26 cellular contexts compared by ENCODE assay signal in genomic region chr14:23936084-23936829, GRCh38. TPM values are rescaled to one million over a fixed set of nuclear protein-coding genes. Genes with fewer than 3 reads are reported as not detected.
A peak's percentile ranks its signal among the peaks of the same experiment; 100 is the strongest.
DNase-seq lines count a peak whose midpoint lies in the region; ATAC-seq and TF ChIP-seq lines count a peak whose summit lies in the region.
"Had no signal": no experiment of that assay in that cellular context is flagged by ENCODE, and none has a peak within 500 bp of the region (broad histone marks: within the 10 kb centered on the region; RNA-seq: fewer than 3 reads in every experiment).

No MANE protein-coding gene starts in this region.

- peaks cover 0 to 13% (median 0%) of the 10 kb centered on the region in 3 donors for H3K36me3 ChIP-seq in Peyer's patch
- H3K36me3 ChIP-seq in duodenal mucosa (ENCODE audit: control insufficient read depth in 1 of 2, insufficient read depth in 2 of 2, low read length in 2 of 2): peaks cover 0 to 9% of the 10 kb centered on the region in 2 donors
- H3K36me3 ChIP-seq in liver (ENCODE audit: control insufficient read depth in 4 of 4, insufficient read depth in 3 of 4, low read depth in 1 of 4, low read length in 3 of 4): peaks cover 0 to 10% (median 6%) of the 10 kb centered on the region in 4 donors

- intact Hi-C loops in CD14-positive monocyte (cut with micrococcal nuclease): no loop called here

- H3K36me3 Mint-ChIP-seq in nephron (ENCODE audit: low read depth): peaks cover 16% of the 10 kb centered on the region
- H3K36me3 Mint-ChIP-seq in CD14-positive monocyte: peaks cover 17 to 20% of the 10 kb centered on the region in 2 donors

- H3K27ac ChIP-seq in Peyer's patch (peak overlapping the region in 2 of 4 donors; percentile 50 to 57), duodenal mucosa (ENCODE audit: low read depth, low read length) (peak overlapping the region; percentile 15), liver (ENCODE audit: low read depth in 1 of 2, low read length in 2 of 2) (peak overlapping the region; percentile 65 to 71)
- H3K27ac ChIP-seq: BLaER1 treated with 17β-estradiol and CSF1 and Interleukin-3, amounts not matched to agents 10 nM and 100 nM; HL-60 had no signal

- H3K27ac Mint-ChIP-seq in nephron (peak overlapping the region; percentile 39 to 98 (median 53)), CD14-positive monocyte (no peak overlapping the region)
- H3K27ac Mint-ChIP-seq: B cell; CD4-positive, CD25-positive, alpha-beta regulatory T cell; CD8-positive, alpha-beta memory T cell; HFFc6 had no signal

- no peak overlapping the region for H3K9ac ChIP-seq in duodenal mucosa (ENCODE audit: low read depth in 1 of 2, low read length in 2 of 2)
- H3K9ac ChIP-seq in liver (ENCODE audit: low read depth in 1 of 2, low read length in 2 of 2): no peak overlapping the region
- H3K9ac ChIP-seq: BLaER1 treated with 17β-estradiol and CSF1 and Interleukin-3, amounts not matched to agents 10 nM and 100 nM had no signal

- H3K4me3 ChIP-seq in Peyer's patch (no peak overlapping the region), duodenal mucosa (ENCODE audit: low read depth in 1 of 2, low read length in 2 of 2) (no peak overlapping the region), liver (ENCODE audit: low read depth in 1 of 3, low read length in 3 of 3) (peak overlapping the region in 1 of 3 donors; percentile 8)
- H3K4me3 ChIP-seq: BLaER1 treated with 17β-estradiol and CSF1 and Interleukin-3, amounts not matched to agents 10 nM and 100 nM; GM12878; K562 had no signal

- TF ChIP-seq RAD21 in liver (IDR thresholded peaks at IDR 0.05): peak; percentile 46 to 62

- WGBS in liver: 46% methylated on average over 7 of the region's 7 CpGs

- DNase-seq in Peyer's patch (peak in 2 of 3 donors; percentile 64 to 73), CD14-positive monocyte (ENCODE audit: low spot score) (no peak), GM19238 (ENCODE audit: insufficient read length, low spot score) (no peak)
- DNase-seq in activated effector memory CD4-positive, alpha-beta T cell treated with Interleukin-2 at 50 U/mL for 16 hours: no peak
- DNase-seq: 8988T; CD4-positive, CD25-positive, alpha-beta regulatory T cell; CD8-positive, alpha-beta memory T cell; COR-L47; DMS 273 treated with DMSO at 0.1 percent for 48 hours; DMS53; DND-41; EL; GOT3; H7; HFFc6; IMR-90 had no signal

- H3K9me3 ChIP-seq in Peyer's patch (no peaks in the 10 kb centered on the region), duodenal mucosa (ENCODE audit: control insufficient read depth in 1 of 2, low read length in 2 of 2) (no peaks in the 10 kb centered on the region), liver (ENCODE audit: control insufficient read depth in 4 of 4, low read length in 3 of 4) (no peaks in the 10 kb centered on the region)
- H3K9me3 ChIP-seq: BLaER1 treated with 17β-estradiol and CSF1 and Interleukin-3, amounts not matched to agents 10 nM and 100 nM had no signal

- H3K27me3 Mint-ChIP-seq in nephron (ENCODE audit: low read depth) (no peaks in the 10 kb centered on the region), CD14-positive monocyte (ENCODE audit: low read depth in 3 of 3) (peaks cover 0 to 6% (median 2%) of the 10 kb centered on the region in 3 donors)
- H3K27me3 Mint-ChIP-seq: B cell had no signal

- H3K4me3 Mint-ChIP-seq in nephron: no peak overlapping the region
- no peak overlapping the region for H3K4me3 Mint-ChIP-seq in CD14-positive monocyte
- H3K4me3 Mint-ChIP-seq: B cell; CD4-positive, CD25-positive, alpha-beta regulatory T cell; CD8-positive, alpha-beta memory T cell; HFFc6 had no signal

- ATAC-seq in HG03039 (IDR thresholded peaks at IDR 0.05; ENCODE audit: unreplicated experiment): no peak
- ATAC-seq: GM12878, HCT116 had no signal

- H3K4me1 Mint-ChIP-seq in nephron: peaks cover 66% of the 10 kb centered on the region
- peaks cover 1% of the 10 kb centered on the region for H3K4me1 Mint-ChIP-seq in CD14-positive monocyte
- H3K4me1 Mint-ChIP-seq: CD4-positive, CD25-positive, alpha-beta regulatory T cell; CD8-positive, alpha-beta memory T cell had no signal

- H3K27me3 ChIP-seq in Peyer's patch (no peaks in the 10 kb centered on the region), duodenal mucosa (ENCODE audit: control insufficient read depth in 1 of 2, insufficient read depth in 2 of 2, low read length in 2 of 2) (no peaks in the 10 kb centered on the region), liver (ENCODE audit: control insufficient read depth in 4 of 4, insufficient read depth in 4 of 4, low read length in 3 of 4) (no peaks in the 10 kb centered on the region)
- H3K27me3 ChIP-seq: BLaER1 treated with 17β-estradiol and CSF1 and Interleukin-3, amounts not matched to agents 10 nM and 100 nM had no signal

- TF ChIP-seq CTCF in Peyer's patch (IDR thresholded peaks at IDR 0.05) (no peak), liver (IDR thresholded peaks at IDR 0.05; ENCODE audit: low read depth, low read length, missing input control) (no peak), nephron (IDR thresholded peaks at IDR 0.05; ENCODE audit: unreplicated experiment in 3 of 3) (no peak), CD14-positive monocyte (IDR thresholded peaks at IDR 0.05) (no peak)

- H3K9me3 Mint-ChIP-seq in nephron: no peaks in the 10 kb centered on the region
- H3K9me3 Mint-ChIP-seq in CD14-positive monocyte: no peaks in the 10 kb centered on the region
- H3K9me3 Mint-ChIP-seq: CD4-positive, CD25-positive, alpha-beta regulatory T cell; CD8-positive, alpha-beta memory T cell; HFFc6 had no signal

- peaks cover 0 to 26% (median 0%) of the 10 kb centered on the region in 4 donors for H3K4me1 ChIP-seq in Peyer's patch
- H3K4me1 ChIP-seq in duodenal mucosa (ENCODE audit: control insufficient read depth in 1 of 2, insufficient read depth in 2 of 2, low read length in 2 of 2): peaks cover 26 to 43% of the 10 kb centered on the region in 2 donors
- H3K4me1 ChIP-seq in liver (ENCODE audit: control insufficient read depth in 4 of 4, insufficient read depth in 4 of 4, low read length in 3 of 4): peaks cover 15 to 64% (median 51%) of the 10 kb centered on the region in 4 donors
- H3K4me1 ChIP-seq: BLaER1 treated with 17β-estradiol and CSF1 and Interleukin-3, amounts not matched to agents 10 nM and 100 nM had no signal

- no peak for TF ChIP-seq POLR2A in Peyer's patch (IDR thresholded peaks at IDR 0.05)

TF ChIP-seq in liver, 16 proteins besides CTCF, POLR2A, EP300 and RAD21 (continues in another document):
- TF ChIP-seq GABPA (IDR thresholded peaks at IDR 0.05 in 1 of 2, conservative IDR thresholded peaks at IDR 0.05 in 1 of 2): peak in 1 of 2 donors; percentile 15
- TF ChIP-seq HNF4A (conservative IDR thresholded peaks at IDR 0.05): peak; percentile 99
- TF ChIP-seq JUND (IDR thresholded peaks at IDR 0.05): peak; percentile 59 to 96
- peak; percentile 88 for TF ChIP-seq REST (IDR thresholded peaks at IDR 0.05)
- peak; percentile 99 for TF ChIP-seq RXRA (IDR thresholded peaks at IDR 0.05)
- peak; percentile 7 to 28 for TF ChIP-seq EGR1 (IDR thresholded peaks at IDR 0.05; ENCODE audit: low read depth in 2 of 2)
- peak; percentile 87 for TF ChIP-seq NR2F2 (IDR thresholded peaks at IDR 0.05)
- peak; percentile 79 for TF ChIP-seq FOXA2 (IDR thresholded peaks at IDR 0.05)
- TF ChIP-seq TAF1 (conservative IDR thresholded peaks at IDR 0.05): no peak
- peak; percentile 81 for TF ChIP-seq MAX (IDR thresholded peaks at IDR 0.05)
- TF ChIP-seq ATF3 (IDR thresholded peaks at IDR 0.05): peak; percentile 64
- TF ChIP-seq HNF4G (IDR thresholded peaks at IDR 0.05): peak; percentile 98
- TF ChIP-seq YY1 (IDR thresholded peaks at IDR 0.05): peak; percentile 90

RNA-seq across cellular contexts. Expression of gene DHRS4, which starts 17.3 kb away (rescaled TPM):
- 10 to 100 TPM; 52.8 to 77.9 (median 62.4) TPM for total RNA-seq in Peyer's patch
- 10 to 100 TPM; 53.6 to 57.7 TPM for total RNA-seq in liver
- 10 to 100 TPM; 65.3 to 70.2 TPM for polyA plus RNA-seq in liver
- 10 to 100 TPM; 63.2 to 68.1 TPM for polyA plus RNA-seq in CD14-positive monocyte

RNA-seq across cellular contexts. Expression of gene DHRS4L2, which starts 52.5 kb away (rescaled TPM):
- total RNA-seq in Peyer's patch (10 to 100 TPM; 23.1 to 36.1 (median 30.8) TPM), liver (10 to 100 TPM; 16.7 to 56.8 TPM)
- polyA plus RNA-seq in liver (10 to 100 TPM; 40.8 to 47.2 TPM), CD14-positive monocyte (10 to 100 TPM; 42.6 to 46.6 TPM)

Comparison
In these comparisons a context has a peak if more than half of its experiments do, and no peak if none do; other contexts are left out.
1. DNase-seq: peak in Peyer's patch (2 of 3); none in CD14-positive monocyte (single experiment), activated effector memory CD4-positive, alpha-beta T cell treated with Interleukin-2 at 50 U/mL for 16 hours (single experiment) and GM19238 (single experiment).
2. H3K27ac Mint-ChIP-seq: peak in nephron (3 of 3); none in CD14-positive monocyte (0 of 7).